In the genomic region with DNA sequence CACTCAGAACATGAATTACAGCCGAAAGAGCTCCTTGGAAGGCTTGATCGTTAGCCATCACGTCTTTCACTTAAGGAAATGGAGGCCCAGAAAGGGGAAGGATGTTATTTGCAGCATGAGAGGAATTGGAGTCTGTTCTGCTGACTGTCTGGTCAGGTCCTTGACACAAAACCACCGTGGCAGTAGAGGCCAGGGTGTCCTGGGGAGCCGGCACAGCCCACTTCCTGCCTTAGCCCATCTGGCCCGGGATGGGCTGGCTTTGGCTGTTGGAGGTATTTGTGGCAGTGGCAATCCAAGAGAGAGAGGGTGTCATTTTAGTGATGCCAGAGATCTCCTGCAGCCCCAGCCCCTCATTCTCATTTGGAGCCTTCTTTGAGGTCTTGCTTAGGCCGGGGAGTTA, we compare ENCODE assay signal across 1 cellular context.
TF ChIP-seq lines count a peak whose summit lies in the region.

No MANE protein-coding gene starts in this region.

TF ChIP-seq in GM12878, 131 proteins besides CTCF, POLR2A, EP300 and RAD21 (continued from another document):
- TF ChIP-seq, protein P1, sequence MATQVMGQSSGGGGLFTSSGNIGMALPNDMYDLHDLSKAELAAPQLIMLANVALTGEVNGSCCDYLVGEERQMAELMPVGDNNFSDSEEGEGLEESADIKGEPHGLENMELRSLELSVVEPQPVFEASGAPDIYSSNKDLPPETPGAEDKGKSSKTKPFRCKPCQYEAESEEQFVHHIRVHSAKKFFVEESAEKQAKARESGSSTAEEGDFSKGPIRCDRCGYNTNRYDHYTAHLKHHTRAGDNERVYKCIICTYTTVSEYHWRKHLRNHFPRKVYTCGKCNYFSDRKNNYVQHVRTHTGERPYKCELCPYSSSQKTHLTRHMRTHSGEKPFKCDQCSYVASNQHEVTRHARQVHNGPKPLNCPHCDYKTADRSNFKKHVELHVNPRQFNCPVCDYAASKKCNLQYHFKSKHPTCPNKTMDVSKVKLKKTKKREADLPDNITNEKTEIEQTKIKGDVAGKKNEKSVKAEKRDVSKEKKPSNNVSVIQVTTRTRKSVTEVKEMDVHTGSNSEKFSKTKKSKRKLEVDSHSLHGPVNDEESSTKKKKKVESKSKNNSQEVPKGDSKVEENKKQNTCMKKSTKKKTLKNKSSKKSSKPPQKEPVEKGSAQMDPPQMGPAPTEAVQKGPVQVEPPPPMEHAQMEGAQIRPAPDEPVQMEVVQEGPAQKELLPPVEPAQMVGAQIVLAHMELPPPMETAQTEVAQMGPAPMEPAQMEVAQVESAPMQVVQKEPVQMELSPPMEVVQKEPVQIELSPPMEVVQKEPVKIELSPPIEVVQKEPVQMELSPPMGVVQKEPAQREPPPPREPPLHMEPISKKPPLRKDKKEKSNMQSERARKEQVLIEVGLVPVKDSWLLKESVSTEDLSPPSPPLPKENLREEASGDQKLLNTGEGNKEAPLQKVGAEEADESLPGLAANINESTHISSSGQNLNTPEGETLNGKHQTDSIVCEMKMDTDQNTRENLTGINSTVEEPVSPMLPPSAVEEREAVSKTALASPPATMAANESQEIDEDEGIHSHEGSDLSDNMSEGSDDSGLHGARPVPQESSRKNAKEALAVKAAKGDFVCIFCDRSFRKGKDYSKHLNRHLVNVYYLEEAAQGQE (IDR thresholded peaks at IDR 0.05; ENCODE audit: low read depth, low read length): no peak
- TF ChIP-seq SMAD5 (IDR thresholded peaks at IDR 0.05; ENCODE audit: low read depth) (no peak), MTA2 (IDR thresholded peaks at IDR 0.05; ENCODE audit: low read depth) (no peak), EZH2 (IDR thresholded peaks at IDR 0.05; ENCODE audit: borderline replicate concordance, control insufficient read depth, low read depth, low read length) (no peak), E2F8 (IDR thresholded peaks at IDR 0.05; ENCODE audit: low read depth, partially characterized antibody) (no peak), DPF2 (IDR thresholded peaks at IDR 0.05) (no peak), ZSCAN29 (IDR thresholded peaks at IDR 0.05) (no peak), CEBPZ (IDR thresholded peaks at IDR 0.05; ENCODE audit: low read depth, low read length) (no peak)
- TF ChIP-seq, protein P2, sequence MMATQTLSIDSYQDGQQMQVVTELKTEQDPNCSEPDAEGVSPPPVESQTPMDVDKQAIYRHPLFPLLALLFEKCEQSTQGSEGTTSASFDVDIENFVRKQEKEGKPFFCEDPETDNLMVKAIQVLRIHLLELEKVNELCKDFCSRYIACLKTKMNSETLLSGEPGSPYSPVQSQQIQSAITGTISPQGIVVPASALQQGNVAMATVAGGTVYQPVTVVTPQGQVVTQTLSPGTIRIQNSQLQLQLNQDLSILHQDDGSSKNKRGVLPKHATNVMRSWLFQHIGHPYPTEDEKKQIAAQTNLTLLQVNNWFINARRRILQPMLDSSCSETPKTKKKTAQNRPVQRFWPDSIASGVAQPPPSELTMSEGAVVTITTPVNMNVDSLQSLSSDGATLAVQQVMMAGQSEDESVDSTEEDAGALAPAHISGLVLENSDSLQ (IDR thresholded peaks at IDR 0.05): no peak
- TF ChIP-seq, protein P3, sequence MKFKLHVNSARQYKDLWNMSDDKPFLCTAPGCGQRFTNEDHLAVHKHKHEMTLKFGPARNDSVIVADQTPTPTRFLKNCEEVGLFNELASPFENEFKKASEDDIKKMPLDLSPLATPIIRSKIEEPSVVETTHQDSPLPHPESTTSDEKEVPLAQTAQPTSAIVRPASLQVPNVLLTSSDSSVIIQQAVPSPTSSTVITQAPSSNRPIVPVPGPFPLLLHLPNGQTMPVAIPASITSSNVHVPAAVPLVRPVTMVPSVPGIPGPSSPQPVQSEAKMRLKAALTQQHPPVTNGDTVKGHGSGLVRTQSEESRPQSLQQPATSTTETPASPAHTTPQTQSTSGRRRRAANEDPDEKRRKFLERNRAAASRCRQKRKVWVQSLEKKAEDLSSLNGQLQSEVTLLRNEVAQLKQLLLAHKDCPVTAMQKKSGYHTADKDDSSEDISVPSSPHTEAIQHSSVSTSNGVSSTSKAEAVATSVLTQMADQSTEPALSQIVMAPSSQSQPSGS (IDR thresholded peaks at IDR 0.05; ENCODE audit: low read length): no peak
